ENCODE assay signal across 28 cellular contexts in the genomic region with DNA sequence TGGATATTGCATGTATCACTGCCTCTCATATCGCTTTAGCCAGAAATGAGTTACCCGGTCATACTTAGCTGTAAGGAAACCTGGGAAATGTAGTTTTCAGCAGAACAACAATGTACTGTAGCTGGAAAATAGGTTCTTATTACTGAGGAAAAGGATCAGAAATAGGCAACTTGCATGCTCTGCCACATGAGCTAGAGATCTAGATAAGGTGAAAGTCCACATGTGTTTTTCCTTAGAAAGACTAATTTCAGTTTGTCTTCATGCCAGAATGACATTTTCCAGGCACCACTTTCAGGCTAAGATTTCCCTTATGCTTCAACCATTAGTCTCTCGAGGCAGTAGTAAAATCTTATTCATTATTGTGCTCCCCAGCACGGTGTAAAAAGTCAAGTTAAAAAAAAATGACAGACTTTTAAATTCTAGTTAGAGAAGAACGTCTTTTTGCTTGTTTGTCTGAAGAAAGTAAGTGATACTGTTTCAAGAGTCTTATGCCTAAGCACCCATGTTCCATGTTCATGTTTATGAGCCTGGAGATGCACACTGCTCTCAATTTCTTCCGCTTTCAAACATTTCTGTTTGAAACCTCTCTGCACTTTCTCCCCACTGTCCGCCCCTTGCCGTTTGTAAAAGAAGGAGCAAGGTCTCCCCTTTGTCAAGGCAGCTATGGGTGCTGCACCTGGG.
"Had no signal": no experiment of that assay in that cellular context is flagged by ENCODE, and none has a peak within 500 bp of the region (broad histone marks: within the 10 kb centered on the region; RNA-seq: fewer than 3 reads in every experiment).

No MANE protein-coding gene starts in this region.

- H3K27ac ChIP-seq: adrenal gland, body of pancreas, epithelial cell of prostate, esophagus squamous epithelium, lower lobe of right lung, tibial nerve had no signal

- ATAC-seq: body of pancreas, left lobe of liver, lower lobe of right lung, natural killer cell, right cardiac atrium had no signal

- H3K9me3 ChIP-seq: adrenal gland, body of pancreas, esophagus squamous epithelium, lower lobe of right lung, tibial nerve had no signal

- H3K4me1 ChIP-seq: adrenal gland, body of pancreas, esophagus squamous epithelium, lower lobe of right lung, tibial nerve had no signal

- H3K27ac Mint-ChIP-seq: activated CD4-positive, alpha-beta memory T cell treated with anti-CD3 and anti-CD28 coated beads for 36 hours; activated CD4-positive, alpha-beta T cell treated with anti-CD3 and anti-CD28 coated beads, Interleukin-2, amount 10 ng/mL, durations not matched to agents 24 days and 14 days; activated naive CD8-positive, alpha-beta T cell; activated T-cell treated with anti-CD3 and anti-CD28 coated beads, Interleukin-2, amount 50 U/mL, for 24 hours; activated T-helper 2 cell treated with anti-CD3 and anti-CD28 coated beads, Interferon-gamma antibody, Interleukin-2, Interleukin-4, amounts not matched to agents 10 μg/mL and 5 μg/mL and 100 μg/mL, durations not matched to agents 14 hours and 24 hours and 36 hours; natural killer cell; T-helper 1 cell treated with Interleukin-12 subunit alpha and Interleukin-12 subunit beta and Interleukin-4 antibody, amounts not matched to agents 30 μg/mL and 1 μg/mL, for 36 hours had no signal

- H3K9me3 Mint-ChIP-seq: activated CD4-positive, alpha-beta memory T cell treated with anti-CD3 and anti-CD28 coated beads for 36 hours; activated CD4-positive, alpha-beta T cell treated with anti-CD3 and anti-CD28 coated beads, Interleukin-2, amount 10 ng/mL, durations not matched to agents 24 days and 14 days; activated T-helper 2 cell treated with anti-CD3 and anti-CD28 coated beads, Interferon-gamma antibody, Interleukin-2, Interleukin-4, amounts not matched to agents 10 μg/mL and 5 μg/mL and 100 μg/mL, durations not matched to agents 14 hours and 24 hours and 36 hours; natural killer cell had no signal

- H3K27me3 ChIP-seq: body of pancreas had no signal

- H3K36me3 ChIP-seq: adrenal gland, esophagus squamous epithelium, lower lobe of right lung, tibial nerve had no signal

- H3K4me3 Mint-ChIP-seq: activated CD4-positive, alpha-beta memory T cell treated with anti-CD3 and anti-CD28 coated beads for 36 hours; activated CD4-positive, alpha-beta T cell treated with anti-CD3 and anti-CD28 coated beads, Interleukin-2, amount 10 ng/mL, durations not matched to agents 24 days and 14 days; activated naive CD8-positive, alpha-beta T cell; activated T-cell treated with anti-CD3 and anti-CD28 coated beads, Interleukin-2, amount 50 U/mL, for 24 hours; natural killer cell; T-helper 1 cell treated with Interleukin-12 subunit alpha and Interleukin-12 subunit beta and Interleukin-4 antibody, amounts not matched to agents 30 μg/mL and 1 μg/mL, for 36 hours had no signal

- H3K27me3 Mint-ChIP-seq: activated CD4-positive, alpha-beta memory T cell treated with anti-CD3 and anti-CD28 coated beads for 36 hours; activated CD4-positive, alpha-beta T cell treated with anti-CD3 and anti-CD28 coated beads, Interleukin-2, amount 10 ng/mL, durations not matched to agents 24 days and 14 days; activated naive CD8-positive, alpha-beta T cell; activated T-cell treated with anti-CD3 and anti-CD28 coated beads, Interleukin-2, amount 50 U/mL, for 24 hours had no signal

- H3K4me3 ChIP-seq: adrenal gland, body of pancreas, esophagus squamous epithelium, lower lobe of right lung, tibial nerve had no signal

- DNase-seq: activated CD4-positive, alpha-beta memory T cell treated with anti-CD3 and anti-CD28 coated beads for 36 hours; activated CD4-positive, alpha-beta T cell treated with anti-CD3 and anti-CD28 coated beads, Interleukin-2, amount 10 ng/mL, durations not matched to agents 24 days and 14 days; activated CD4-positive, CD25-positive, alpha-beta regulatory T cell treated with anti-CD3 and anti-CD28 coated beads, Interleukin-2, amount 50 U/mL, for 72 hours; activated CD8-positive, alpha-beta memory T cell treated with anti-CD3 and anti-CD28 coated beads, Interleukin-2, amount 50 U/mL, for 48 hours; activated T-cell treated with anti-CD3 and anti-CD28 coated beads, Interleukin-2, amount 50 U/mL, for 24 hours; adrenal gland; aorta; body of pancreas; dermis blood vessel endothelial cell; effector CD4-positive, alpha-beta T cell; esophagus squamous epithelium; kidney glomerular epithelial cell; lower lobe of right lung; mesenchymal stem cell; natural killer cell; posterior cingulate gyrus; right cardiac atrium; stimulated activated CD4-positive, alpha-beta T cell treated with anti-CD3 and anti-CD28 coated beads, Interleukin-15, amount 100 ng/mL, for 24 hours; stimulated activated CD4-positive, alpha-beta T cell treated with anti-CD3 and anti-CD28 coated beads, Interleukin-2, amount 100 ng/mL, for 24 hours; stimulated activated naive CD4-positive, alpha-beta T cell treated with Interleukin-2 at 50 U/mL for 16 hours; SW 1271; T1000 had no signal
